1 cellular context compared by ENCODE assay signal in genomic region chr4:140870427-140870826, GRCh38.
TF ChIP-seq lines count a peak whose summit lies in the region.

No MANE protein-coding gene starts in this region.

TF ChIP-seq in HEK293, 187 proteins besides CTCF, POLR2A, EP300 and RAD21 (continued from another document):
- TF ChIP-seq KLF17 (tag by site-specific recombination; IDR thresholded peaks at IDR 0.05), result no peak
- TF ChIP-seq ZNF37A (tag by site-specific recombination; IDR thresholded peaks at IDR 0.05), result no peak
